8 cellular contexts compared by ENCODE assay signal in the genomic region with DNA sequence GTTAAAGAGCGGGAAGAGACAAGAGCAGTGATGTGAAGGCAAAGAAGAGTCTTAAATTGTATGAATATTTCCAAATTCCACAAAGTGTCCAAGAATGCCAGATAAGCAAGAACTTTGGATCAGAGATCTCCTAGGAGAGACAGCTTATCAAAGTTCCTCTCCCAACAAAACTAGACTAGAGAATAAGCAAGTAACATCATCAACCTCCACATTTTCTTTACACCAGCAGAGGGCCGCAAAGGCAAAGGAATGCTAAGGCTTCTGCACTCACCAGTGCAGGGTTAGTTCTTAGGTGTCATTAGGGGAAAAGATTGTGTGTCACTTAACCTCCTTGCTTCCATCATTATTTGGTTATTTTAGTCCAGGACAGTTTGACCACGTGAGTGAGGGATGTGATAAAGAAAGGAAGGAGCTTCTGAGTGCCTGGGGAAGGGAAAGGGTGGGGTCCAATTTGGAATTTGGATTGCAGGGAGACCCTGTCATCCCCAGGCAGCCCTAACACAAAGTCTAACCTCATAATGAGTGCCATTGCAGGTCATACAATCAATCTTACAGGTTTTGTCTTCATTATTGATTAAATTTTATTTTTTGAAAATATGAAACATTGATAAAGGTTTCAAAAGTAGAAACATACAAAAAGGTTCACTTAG. TPM values are rescaled to one million over a fixed set of nuclear protein-coding genes. Genes with fewer than 3 reads are reported as not detected.
A peak's percentile ranks its signal among the peaks of the same experiment; 100 is the strongest.
DNase-seq lines count a peak whose midpoint lies in the region; ATAC-seq and TF ChIP-seq lines count a peak whose summit lies in the region.

No MANE protein-coding gene starts in this region.

- no peaks in the 10 kb centered on the region for H3K27me3 ChIP-seq in dorsolateral prefrontal cortex

- DNase-seq in AG08396 (ENCODE audit: low spot score) (peak; percentile 76), NCI-H510A treated with DMSO at 0.1 percent for 48 hours (lab: John Stamatoyannopoulos, UW) (peak; percentile 48), dorsolateral prefrontal cortex (peak in 9 of 10 donors; percentile 34 to 83 (median 63)), lung microvascular endothelial cell (ENCODE audit: low read depth in 2 of 2) (peak; percentile 75)
- peak; percentile 59 for DNase-seq in activated CD4-positive, alpha-beta T cell treated with anti-CD3 and anti-CD28 coated beads, Interleukin-2, amount 50 U/mL, for 1 hour
- DNase-seq in stimulated activated CD8-positive, alpha-beta memory T cell treated with anti-CD3 and anti-CD28 coated beads, Interleukin-2, amount 100 ng/mL, for 48 hours (ENCODE audit: low read depth in 2 of 2): peak; percentile 23 to 46

- peak; percentile 46 to 92 (median 78) for TF ChIP-seq CTCF in dorsolateral prefrontal cortex (IDR thresholded peaks at IDR 0.05 in 54 of 56, conservative IDR thresholded peaks at IDR 0.05 in 2 of 56; ENCODE audit: low read depth in 1 of 56, partially characterized antibody in 56 of 56)

- peak; percentile 70 for ATAC-seq in GM18519 (IDR thresholded peaks at IDR 0.05; ENCODE audit: low FRiP score, unreplicated experiment)
- ATAC-seq in HG03108 (IDR thresholded peaks at IDR 0.05; ENCODE audit: unreplicated experiment): peak; percentile 86

- no peak overlapping the region for H3K4me3 ChIP-seq in dorsolateral prefrontal cortex

- intact Hi-C loops in dorsolateral prefrontal cortex (cut with DNase I): loop anchor here (1.0 to 5.0 kb wide), 2 partner anchors 155 to 157 kb away; no protein-coding TSS in a partner anchor

- H3K27ac ChIP-seq in dorsolateral prefrontal cortex: no peak overlapping the region

RNA-seq across cellular contexts. Expression of a gene that starts 7.5 kb away (rescaled TPM):
- 10 to 100 TPM in 73 of 120 experiments, 1 to 10 TPM in 47; 6.4 to 19.8 (median 10.5) TPM for total RNA-seq in dorsolateral prefrontal cortex
- total RNA-seq in lung microvascular endothelial cell: 75.2 and 92.3 TPM in 2 replicates
